Comparison of ENCODE assay signal across 8 cellular contexts in the genomic region with DNA sequence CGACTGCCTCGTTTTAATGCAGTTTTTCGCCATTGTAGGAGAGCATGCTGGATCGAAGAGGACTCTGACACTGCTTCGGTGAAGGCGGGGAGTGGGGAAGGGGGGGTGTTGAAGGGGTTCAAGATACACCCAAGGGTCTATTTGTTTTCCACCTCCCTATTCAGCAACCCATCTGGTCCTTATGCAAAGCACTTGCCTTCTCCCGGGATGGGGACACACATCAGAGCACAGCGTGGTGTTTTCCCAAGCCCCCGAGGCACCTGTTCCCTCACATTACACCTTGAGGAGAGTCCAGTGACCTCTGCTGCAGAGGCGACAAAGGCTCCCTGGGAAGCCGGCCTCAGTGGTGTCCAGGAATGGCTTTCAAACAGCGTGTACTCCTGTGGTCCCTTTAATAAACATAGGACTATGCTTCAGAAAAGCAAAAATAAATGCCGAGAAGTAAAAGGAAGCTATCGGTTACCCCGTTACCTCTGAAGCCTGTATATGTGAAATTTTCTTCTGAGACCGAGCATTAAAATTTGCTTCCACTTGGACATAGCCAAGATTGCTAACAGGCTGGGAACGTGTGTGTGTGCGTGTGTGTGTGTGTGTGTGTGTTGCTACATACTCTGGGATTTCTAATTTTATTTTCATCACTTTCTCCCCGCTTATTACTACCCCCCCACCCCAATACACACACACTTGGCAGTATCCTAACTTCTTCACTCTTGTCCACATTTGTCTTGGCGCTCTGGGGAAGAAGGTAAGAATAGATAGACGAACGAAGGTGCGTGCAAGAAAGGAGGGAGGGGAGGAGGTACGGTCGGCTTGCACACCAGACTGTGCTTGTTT. TPM values are rescaled to one million over a fixed set of nuclear protein-coding genes. Genes with fewer than 3 reads are reported as not detected.
A peak's percentile ranks its signal among the peaks of the same experiment; 100 is the strongest.
DNase-seq lines count a peak whose midpoint lies in the region; ATAC-seq, FAIRE-seq and TF ChIP-seq lines count a peak whose summit lies in the region.

No MANE protein-coding gene starts in this region.

- 14% methylated on average over 25 of the region's 25 CpGs for WGBS in prostate gland

- TF ChIP-seq POLR2A in prostate gland (IDR thresholded peaks at IDR 0.05) (no peak), H54 (IDR thresholded peaks at IDR 0.05; ENCODE audit: low read depth, low read length) (no peak)

- peak overlapping the region; percentile 56 for H3K4me3 ChIP-seq in HFF-Myc (replicated peaks; ENCODE audit: low read depth, low read length)
- peak overlapping the region; percentile 64 to 68 for H3K4me3 ChIP-seq in prostate gland

- peak; percentile 5 for DNase-seq in CD1c-positive myeloid dendritic cell (ENCODE audit: extremely low spot score)
- DNase-seq in HFF-Myc (ENCODE audit: extremely low read depth, low read depth), result no peak
- peak; percentile 51 to 52 for DNase-seq in activated T-cell treated with anti-CD3 and anti-CD28 coated beads, Interleukin-2, amount 50 U/mL, for 48 hours
- peak; percentile 14 for DNase-seq in germinal center (ENCODE audit: low spot score)
- no peak for DNase-seq in prostate gland (ENCODE audit: low spot score)
- no peak for DNase-seq in NCI-H69 (lab: John Stamatoyannopoulos, UW)
- no peak for DNase-seq in H54 (ENCODE audit: insufficient read length, low spot score)

- ATAC-seq in GM21825 (IDR thresholded peaks at IDR 0.05; ENCODE audit: unreplicated experiment), result no peak

- no peaks in the 10 kb centered on the region for H3K9me3 ChIP-seq in prostate gland

- H3K27ac ChIP-seq in prostate gland, result peak overlapping the region; percentile 97 to 98

- no peaks in the 10 kb centered on the region for H3K36me3 ChIP-seq in prostate gland

- H3K27me3 ChIP-seq in prostate gland (replicated peaks; ENCODE audit: insufficient read depth), result no peaks in the 10 kb centered on the region

- FAIRE-seq in H54 (lab: Jason Lieb, UNC), result no peak

- TF ChIP-seq CTCF in HFF-Myc (IDR thresholded peaks at IDR 0.05; ENCODE audit: low read depth, low read length, missing control alignments) (no peak), prostate gland (IDR thresholded peaks at IDR 0.05) (peak in 1 of 4 experiments; percentile 4)

- H3K4me1 ChIP-seq in prostate gland (replicated peaks), result no peaks in the 10 kb centered on the region

- intact Hi-C loops in prostate gland (cut with DNase I), result loop anchor here (2.0 to 10.0 kb wide), 2 partner anchors 94 to 254 kb away; no protein-coding TSS in a partner anchor

RNA-seq across cellular contexts. Expression of gene CCDC54, which starts 53.2 kb away (rescaled TPM):
- 1 to 10 TPM in 1 of 2 donors, not detected in 1; 5.4 TPM for total RNA-seq in prostate gland

Comparison
In these comparisons a context has a peak if more than half of its experiments do, and no peak if none do; other contexts are left out.
1. DNase-seq: peak in CD1c-positive myeloid dendritic cell (single experiment), activated T-cell treated with anti-CD3 and anti-CD28 coated beads, Interleukin-2, amount 50 U/mL, for 48 hours (2 of 2) and germinal center (single experiment); none in HFF-Myc (single experiment), prostate gland (single experiment), NCI-H69 (single experiment) and H54 (single experiment).